Comparison of ENCODE assay signal across 7 cellular contexts in genomic region chr19:4403005-4403761, GRCh38. TPM values are rescaled to one million over a fixed set of nuclear protein-coding genes. Genes with fewer than 3 reads are reported as not detected.
DNase-seq lines count a peak whose midpoint lies in the region; ATAC-seq and TF ChIP-seq lines count a peak whose summit lies in the region.

No MANE protein-coding gene starts in this region.

- H3K4me1 ChIP-seq in HCT116 (ENCODE audit: control insufficient read depth in 1 of 2, insufficient read depth in 2 of 2, low read length in 2 of 2) (peaks cover 16 to 44% of the 10 kb centered on the region in 2 experiments), SJSA1 (replicated peaks) (peaks cover 23% of the 10 kb centered on the region), skeletal muscle tissue (ENCODE audit: control insufficient read depth in 3 of 3, insufficient read depth in 3 of 3, low read length in 3 of 3) (peaks cover 25 to 37% (median 29%) of the 10 kb centered on the region in 3 donors)

- H3K27ac ChIP-seq in HCT116 (ENCODE audit: low read depth, low read length), result peak overlapping the region; percentile 85
- peak overlapping the region; percentile 78 for H3K27ac ChIP-seq in SJSA1
- H3K27ac ChIP-seq in skeletal muscle tissue (ENCODE audit: low read depth, low read length), result no peak overlapping the region

- no peak overlapping the region for H2AFZ ChIP-seq in HCT116 (ENCODE audit: low read depth, low read length, poor library complexity, severe bottlenecking)

- peaks cover 77% of the 10 kb centered on the region for H3K79me2 ChIP-seq in HCT116 (ENCODE audit: insufficient read depth, low read length)

- CTCF ChIA-PET in HCT116 (lab: Charles Lee), result no interaction called here

- H3K36me3 ChIP-seq in HCT116 (ENCODE audit: control insufficient read depth in 1 of 2, insufficient read depth in 2 of 2, low read length in 2 of 2) (peaks cover 0 to 13% of the 10 kb centered on the region in 2 experiments; a peak in 3 of 4 replicates), SJSA1 (peaks cover 53% of the 10 kb centered on the region), skeletal muscle tissue (ENCODE audit: control insufficient read depth in 3 of 3, insufficient read depth in 3 of 3, low read length in 3 of 3) (no peaks in the 10 kb centered on the region)

- TSS peak; percentile 57 for BruUV-seq in HCT116 (replicated peaks; lab: Mats Ljungman, UMichigan)

- H3K4me2 ChIP-seq in HCT116 (ENCODE audit: low read length), result peak overlapping the region; percentile 98

- RAD21 ChIA-PET in HCT116 (lab: Charles Lee; ENCODE audit: low non-redundant PET in 1 of 2, low total read pairs in 2 of 2, uncharacterized antibody in 2 of 2, unreplicated experiment in 2 of 2), result no interaction called here

- no peaks in the 10 kb centered on the region for H3K27me3 ChIP-seq in HCT116 (ENCODE audit: insufficient read depth, low read length)
- H3K27me3 ChIP-seq in SJSA1 (replicated peaks), result no peaks in the 10 kb centered on the region
- H3K27me3 ChIP-seq in skeletal muscle tissue (ENCODE audit: control insufficient read depth in 3 of 3, insufficient read depth in 3 of 3, low read length in 3 of 3), result no peaks in the 10 kb centered on the region

- no peak for TF ChIP-seq POLR2A in HCT116 (IDR thresholded peaks at IDR 0.05; ENCODE audit: borderline replicate concordance, extremely low read depth, insufficient read depth, insufficient read length)

- H3K9ac ChIP-seq in HCT116 (ENCODE audit: low read length) (peak overlapping the region; percentile 99), skeletal muscle tissue (ENCODE audit: low read depth in 1 of 3, low read length in 3 of 3) (peak overlapping the region; percentile 77 to 90 (median 79))

- H3K9me3 ChIP-seq in HCT116 (ENCODE audit: control insufficient read depth in 1 of 2, insufficient read depth in 1 of 2, low read depth in 1 of 2, low read length in 2 of 2) (no peaks in the 10 kb centered on the region), SJSA1 (replicated peaks) (no peaks in the 10 kb centered on the region), skeletal muscle tissue (ENCODE audit: control insufficient read depth in 3 of 3, low read length in 3 of 3) (no peaks in the 10 kb centered on the region)

- DNase-seq in HCT116 (ENCODE audit: low read depth, low spot score), result no peak
- DNase-seq in SJSA1 (ENCODE audit: low read depth in 1 of 2, low spot score in 2 of 2), result peak in 1 of 2 experiments; percentile 21
- DNase-seq in foreskin fibroblast, result no peak
- DNase-seq in D341Med (ENCODE audit: low spot score), result no peak
- no peak for DNase-seq in UCSD-AML1 (lab: John Stamatoyannopoulos, UW; ENCODE audit: unreplicated experiment)

- POLR2A ChIA-PET in HCT116 (lab: Charles Lee), result no interaction called here

- H3K4me3 ChIP-seq in HCT116 (replicated peaks in 1 of 2; ENCODE audit: low read depth in 1 of 2, low read length in 2 of 2), result peak overlapping the region; percentile 88 to 100
- H3K4me3 ChIP-seq in SJSA1, result peak overlapping the region; percentile 92
- H3K4me3 ChIP-seq in foreskin fibroblast (ENCODE audit: low read depth in 1 of 2, low read length in 2 of 2), result peak overlapping the region; percentile 77 to 84
- H3K4me3 ChIP-seq in skeletal muscle tissue (ENCODE audit: low read length in 3 of 3), result peak overlapping the region; percentile 76 to 87 (median 85)

- TF ChIP-seq CTCF in HCT116 (IDR thresholded peaks at IDR 0.05 in 2 of 3, conservative IDR thresholded peaks at IDR 0.05 in 1 of 3; ENCODE audit: borderline replicate concordance in 1 of 3, insufficient read depth in 1 of 3, low read depth in 2 of 3, low read length in 2 of 3) (no peak), foreskin fibroblast (IDR thresholded peaks at IDR 0.05; ENCODE audit: low read depth, low read length) (no peak)

- intact Hi-C loops in HCT116 (cut with micrococcal nuclease), result loop anchor here (5.0 kb wide), 1 partner anchor 41 kb away; no protein-coding TSS in a partner anchor

- ATAC-seq in HCT116 (no peak), HG02763 (IDR thresholded peaks at IDR 0.05; ENCODE audit: unreplicated experiment) (no peak)

- H4K20me1 ChIP-seq in HCT116 (ENCODE audit: insufficient read depth), result peaks cover 20% of the 10 kb centered on the region

- TF ChIP-seq RAD21 in HCT116 (IDR thresholded peaks at IDR 0.05; ENCODE audit: low read depth), result no peak

- no peaks in the 10 kb centered on the region for H3K9me2 ChIP-seq in HCT116 (ENCODE audit: insufficient read depth)

TF ChIP-seq in HCT116, 20 proteins besides CTCF, POLR2A, EP300 and RAD21:
- no peak for TF ChIP-seq JUND (IDR thresholded peaks at IDR 0.05)
- no peak for TF ChIP-seq MAX (IDR thresholded peaks at IDR 0.05)
- TF ChIP-seq SIN3A (IDR thresholded peaks at IDR 0.05; ENCODE audit: low read depth), result peak; percentile 50; the same call in 1 of the 2 replicates
- TF ChIP-seq SRF (IDR thresholded peaks at IDR 0.05; ENCODE audit: low read depth), result no peak
- peak; percentile 54; the same call in 1 of the 2 replicates for TF ChIP-seq ZFX (IDR thresholded peaks at IDR 0.05)
- no peak for TF ChIP-seq TCF7L2 (IDR thresholded peaks at IDR 0.05; ENCODE audit: borderline replicate concordance, extremely low read depth, insufficient read depth, insufficient read length)
- no peak for TF ChIP-seq SP1 (IDR thresholded peaks at IDR 0.05; ENCODE audit: low read depth)
- no peak for TF ChIP-seq ATF3 (IDR thresholded peaks at IDR 0.05)

RNA-seq across cellular contexts. Expression of gene CHAF1A, which starts 0.7 kb away (rescaled TPM):
- total RNA-seq in HCT116 (2021; ENCODE audit: unreplicated experiment) (69.9 TPM), skeletal muscle tissue (6.3 TPM)
- 31.9 and 32.2 TPM in 2 replicates for polyA plus RNA-seq in HCT116 (2012)
- total RNA-seq in SJSA1 (2014; rRNA removed; shearing (Covaris generic)), result 36.4 and 70.3 TPM in 2 replicates

RNA-seq across cellular contexts. Expression of gene SH3GL1, which starts 2.8 kb away (rescaled TPM):
- total RNA-seq in HCT116 (2021; ENCODE audit: unreplicated experiment) (86.0 TPM), skeletal muscle tissue (16.2 TPM)
- 78.9 and 84.1 TPM in 2 replicates for polyA plus RNA-seq in HCT116 (2012)
- 60.5 and 79.7 TPM in 2 replicates for total RNA-seq in SJSA1 (2014; rRNA removed; shearing (Covaris generic))

RNA-seq across cellular contexts. Expression of gene UBXN6, which starts 54.4 kb away (rescaled TPM):
- total RNA-seq in HCT116 (2021; ENCODE audit: unreplicated experiment) (76.5 TPM), skeletal muscle tissue (89.8 TPM)
- polyA plus RNA-seq in HCT116 (2012), result 75.7 and 76.0 TPM in 2 replicates
- 39.3 and 66.8 TPM in 2 replicates for total RNA-seq in SJSA1 (2014; rRNA removed; shearing (Covaris generic))

RNA-seq across cellular contexts. Expression of gene MPND, which starts 59.8 kb away (rescaled TPM):
- 24.3 TPM for total RNA-seq in HCT116 (2021; ENCODE audit: unreplicated experiment)
- polyA plus RNA-seq in HCT116 (2012), result 22.9 and 27.3 TPM in 2 replicates
- total RNA-seq in SJSA1 (2014; rRNA removed; shearing (Covaris generic)), result 4.6 and 6.5 TPM in 2 replicates
- 5.7 TPM for total RNA-seq in skeletal muscle tissue
